Comparison of ENCODE assay signal across 22 cellular contexts in genomic region chr12:90621927-90622326, GRCh38.
DNase-seq lines count a peak whose midpoint lies in the region; ATAC-seq, FAIRE-seq and TF ChIP-seq lines count a peak whose summit lies in the region.
"Had no signal": no experiment of that assay in that cellular context is flagged by ENCODE, and none has a peak within 500 bp of the region (broad histone marks: within the 10 kb centered on the region; RNA-seq: fewer than 3 reads in every experiment).

No MANE protein-coding gene starts in this region.

- no peaks in the 10 kb centered on the region for H3K9me1 ChIP-seq in endothelial cell of umbilical vein (replicated peaks; ENCODE audit: control insufficient read depth, extremely low read depth, insufficient read depth, low read length)

- H3K9me3 ChIP-seq in PC-9 (ENCODE audit: insufficient read depth, low read depth), result 0 out of 2 replicates have a peak, but pooled peaks cover 2% of the 10 kb centered on the region
- H3K9me3 ChIP-seq in endothelial cell of umbilical vein (replicated peaks; ENCODE audit: control insufficient read depth, insufficient read depth, low read length), result no peaks in the 10 kb centered on the region
- no peaks in the 10 kb centered on the region for H3K9me3 ChIP-seq in CD4-positive, alpha-beta T cell (ENCODE audit: control insufficient read depth, low read length)
- H3K9me3 ChIP-seq: esophagus muscularis mucosa, MG63 had no signal

- no peak overlapping the region for H3K4me2 ChIP-seq in PC-9
- H3K4me2 ChIP-seq in endothelial cell of umbilical vein (ENCODE audit: insufficient read depth, low read length), result no peak overlapping the region

- no peaks in the 10 kb centered on the region; the same call in 1 of the 2 replicates for H3K9me2 ChIP-seq in PC-9 (ENCODE audit: insufficient read depth)

- H3K27ac Mint-ChIP-seq in CD4-positive, alpha-beta T cell, result no peak overlapping the region
- H3K27ac Mint-ChIP-seq: activated naive CD8-positive, alpha-beta T cell treated with anti-CD3 and anti-CD28 coated beads, Interleukin-2, amount 50 U/mL, for 24 hours; natural killer cell treated with Interleukin-12 subunit alpha and Interleukin-12 subunit beta and Interleukin-15 and Interleukin-18, amount 100 ng/mL, for 72 hours; T-cell had no signal

- ATAC-seq in CD4-positive, alpha-beta T cell (ENCODE audit: poor library complexity), result no peak
- ATAC-seq: activated naive CD8-positive, alpha-beta T cell treated with anti-CD3 and anti-CD28 coated beads, Interleukin-2, amount 50 U/mL, for 24 hours; natural killer cell treated with Interleukin-12 subunit alpha and Interleukin-12 subunit beta and Interleukin-15 and Interleukin-18, amount 100 ng/mL, for 72 hours; Panc1; T-cell; WTC11 had no signal

- H3K36me3 ChIP-seq in PC-9 (ENCODE audit: low read depth), result no peaks in the 10 kb centered on the region
- H3K36me3 ChIP-seq in endothelial cell of umbilical vein (ENCODE audit: control insufficient read depth in 2 of 2, extremely low read depth in 1 of 2, insufficient read depth in 2 of 2, low read length in 2 of 2), result no peaks in the 10 kb centered on the region
- H3K36me3 ChIP-seq: esophagus muscularis mucosa, MG63 had no signal

- BruUV-seq in PC-9 (replicated peaks; lab: Mats Ljungman, UMichigan), result no TSS peak
- BruUV-seq in endothelial cell of umbilical vein (replicated peaks; lab: Mats Ljungman, UMichigan), result no TSS peak

- dilution Hi-C loops in endothelial cell of umbilical vein (cut with MboI; ENCODE audit: extremely low pct_ligation_motif_present, low sequenced_read_pairs), result no loop called here

- H3K4me1 Mint-ChIP-seq in CD4-positive, alpha-beta T cell (ENCODE audit: low read depth), result no peaks in the 10 kb centered on the region
- H3K4me1 Mint-ChIP-seq: activated naive CD8-positive, alpha-beta T cell treated with anti-CD3 and anti-CD28 coated beads, Interleukin-2, amount 50 U/mL, for 24 hours; T-cell had no signal

- H3K4me1 ChIP-seq in PC-9 (replicated peaks; ENCODE audit: insufficient read depth) (no peaks in the 10 kb centered on the region), endothelial cell of umbilical vein (ENCODE audit: control insufficient read depth, extremely low read depth, insufficient read depth, low read length) (no peaks in the 10 kb centered on the region)

- no peak for FAIRE-seq in endothelial cell of umbilical vein (lab: Jason Lieb, UNC)
- FAIRE-seq: HTR-8/SVneo had no signal

- CTCF ChIA-PET in PC-9 (lab: Charles Lee), result interaction anchor here (0.5 kb wide), 1 partner anchor 59 kb away, joined by 4 read pairs; no protein-coding TSS in a partner anchor
- CTCF ChIA-PET in endothelial cell of umbilical vein (lab: Charles Lee), result interaction anchor here (1.2 kb wide), 1 partner anchor 9 kb away, joined by 3 read pairs; no protein-coding TSS in a partner anchor
- CTCF ChIA-PET in CD4-positive, alpha-beta T cell (lab: Charles Lee), result no interaction called here

- no peak overlapping the region for H3K9ac ChIP-seq in endothelial cell of umbilical vein (replicated peaks; ENCODE audit: extremely low read depth, insufficient read depth, low read length)

- 0 out of 2 replicates have a peak overlapping the region, but pooled peaks have one; percentile 53 for H2AFZ ChIP-seq in PC-9
- H2AFZ ChIP-seq in endothelial cell of umbilical vein (ENCODE audit: low read depth, low read length), result no peak overlapping the region

- intact Hi-C loops in PC-9 (cut with micrococcal nuclease; ENCODE audit: unreplicated experiment) (no loop called here), endothelial cell of umbilical vein (cut with micrococcal nuclease) (no loop called here)
- intact Hi-C loops in CD4-positive, alpha-beta T cell (cut with DNase I, micrococcal nuclease), result no loop called here

- no peaks in the 10 kb centered on the region for H3F3A ChIP-seq in PC-9 (ENCODE audit: insufficient read depth, low read depth)

- no peak overlapping the region for H3K4me3 Mint-ChIP-seq in CD4-positive, alpha-beta T cell
- H3K4me3 Mint-ChIP-seq: activated naive CD8-positive, alpha-beta T cell treated with anti-CD3 and anti-CD28 coated beads, Interleukin-2, amount 50 U/mL, for 24 hours; natural killer cell treated with Interleukin-12 subunit alpha and Interleukin-12 subunit beta and Interleukin-15 and Interleukin-18, amount 100 ng/mL, for 72 hours; T-cell; WTC11 had no signal

- H3K27me3 ChIP-seq in PC-9 (ENCODE audit: insufficient read depth, low read depth) (no peaks in the 10 kb centered on the region), endothelial cell of umbilical vein (ENCODE audit: control insufficient read depth in 2 of 2, insufficient read depth in 2 of 2, low read length in 2 of 2) (no peaks in the 10 kb centered on the region)
- H3K27me3 ChIP-seq in CD4-positive, alpha-beta T cell (ENCODE audit: control insufficient read depth, insufficient read depth, low read length), result no peaks in the 10 kb centered on the region
- H3K27me3 ChIP-seq: esophagus muscularis mucosa, MG63 had no signal

- no peaks in the 10 kb centered on the region for H3K9me3 Mint-ChIP-seq in CD4-positive, alpha-beta T cell
- H3K9me3 Mint-ChIP-seq: activated naive CD8-positive, alpha-beta T cell treated with anti-CD3 and anti-CD28 coated beads, Interleukin-2, amount 50 U/mL, for 24 hours; WTC11 had no signal

- DNase-seq in GM04503 (ENCODE audit: low read depth) (peak; percentile 6), PC-9 (no peak), endothelial cell of umbilical vein (ENCODE audit: low read depth, low spot score) (peak; percentile 21), renal cortical epithelial cell (ENCODE audit: low read depth) (peak; percentile 55), iPS-NIHi11 (ENCODE audit: low spot score) (no peak), KG1 (lab: John Stamatoyannopoulos, UW) (no peak)
- no peak for DNase-seq in stimulated activated CD4-positive, alpha-beta T cell treated with anti-CD3 and anti-CD28 coated beads, Interleukin-15, amount 100 ng/mL, for 24 hours
- no peak for DNase-seq in CD4-positive, alpha-beta T cell
- DNase-seq: activated naive CD8-positive, alpha-beta T cell treated with anti-CD3 and anti-CD28 coated beads, Interleukin-2, amount 50 U/mL, for 24 hours; C1 segment of cervical spinal cord; cortex of kidney; DND-41; NCI-H2029 treated with DMSO at 0.1 percent for 48 hours; NCI-H524 treated with DMSO at 0.1 percent for 48 hours; T-cell had no signal

- H3K27ac ChIP-seq in PC-9, result no peak overlapping the region
- no peak overlapping the region for H3K27ac ChIP-seq in endothelial cell of umbilical vein (ENCODE audit: insufficient read depth, low read depth, low read length)
- H3K27ac ChIP-seq in CD4-positive, alpha-beta T cell (ENCODE audit: low read depth, low read length), result no peak overlapping the region
- H3K27ac ChIP-seq: esophagus muscularis mucosa had no signal

- H3K4me3 ChIP-seq in PC-9 (no peak overlapping the region), endothelial cell of umbilical vein (replicated peaks in 1 of 3; ENCODE audit: insufficient read depth in 1 of 3, low read depth in 1 of 3, low read length in 3 of 3) (no peak overlapping the region)
- H3K4me3 ChIP-seq: esophagus muscularis mucosa, lung, MG63 had no signal

- no peaks in the 10 kb centered on the region for H3K36me3 Mint-ChIP-seq in CD4-positive, alpha-beta T cell (ENCODE audit: low read depth)
- H3K36me3 Mint-ChIP-seq: natural killer cell treated with Interleukin-12 subunit alpha and Interleukin-12 subunit beta and Interleukin-15 and Interleukin-18, amount 100 ng/mL, for 72 hours; T-cell; WTC11 had no signal

- TF ChIP-seq CTCF in PC-9 (conservative IDR thresholded peaks at IDR 0.05) (no peak), endothelial cell of umbilical vein (IDR thresholded peaks at IDR 0.05; ENCODE audit: extremely low read depth in 1 of 2, insufficient read depth in 1 of 2, low read depth in 1 of 2, low read length in 2 of 2) (no peak)
- no peak for TF ChIP-seq CTCF in CD4-positive, alpha-beta T cell (IDR thresholded peaks at IDR 0.05)

- H4K20me1 ChIP-seq in PC-9 (ENCODE audit: insufficient read depth), result no peaks in the 10 kb centered on the region
- H4K20me1 ChIP-seq in endothelial cell of umbilical vein (replicated peaks; ENCODE audit: control insufficient read depth, extremely low read depth, insufficient read depth, low read length), result no peaks in the 10 kb centered on the region

- POLR2A ChIA-PET in PC-9 (lab: Charles Lee; ENCODE audit: unreplicated experiment), result no interaction called here
- POLR2A ChIA-PET in endothelial cell of umbilical vein (lab: Charles Lee), result no interaction called here
- POLR2A ChIA-PET in CD4-positive, alpha-beta T cell (lab: Charles Lee), result no interaction called here

- no peaks in the 10 kb centered on the region for H3K27me3 Mint-ChIP-seq in CD4-positive, alpha-beta T cell
- H3K27me3 Mint-ChIP-seq: activated naive CD8-positive, alpha-beta T cell treated with anti-CD3 and anti-CD28 coated beads, Interleukin-2, amount 50 U/mL, for 24 hours; natural killer cell treated with Interleukin-12 subunit alpha and Interleukin-12 subunit beta and Interleukin-15 and Interleukin-18, amount 100 ng/mL, for 72 hours; T-cell had no signal

- H3K79me2 ChIP-seq in PC-9 (ENCODE audit: low read depth) (no peaks in the 10 kb centered on the region), endothelial cell of umbilical vein (ENCODE audit: control insufficient read depth, insufficient read depth, low read length) (no peaks in the 10 kb centered on the region)

- TF ChIP-seq POLR2A in endothelial cell of umbilical vein (IDR thresholded peaks at IDR 0.05; ENCODE audit: low read depth, low read length), result no peak

TF ChIP-seq in endothelial cell of umbilical vein, 7 proteins besides CTCF, POLR2A, EP300 and RAD21:
- TF ChIP-seq POLR2AphosphoS5 (IDR thresholded peaks at IDR 0.05; ENCODE audit: insufficient read depth, low read depth, low read length) (no peak), FOS (IDR thresholded peaks at IDR 0.05; ENCODE audit: borderline replicate concordance, insufficient read depth, low read length) (peak; percentile 34), MAX (IDR thresholded peaks at IDR 0.05; ENCODE audit: insufficient read depth, insufficient read length) (no peak)

Comparison
In these comparisons a context has a peak if more than half of its experiments do, and no peak if none do; other contexts are left out.
1. DNase-seq: peak in GM04503 (single experiment), endothelial cell of umbilical vein (single experiment) and renal cortical epithelial cell (single experiment); none in PC-9 (0 of 2), stimulated activated CD4-positive, alpha-beta T cell treated with anti-CD3 and anti-CD28 coated beads, Interleukin-15, amount 100 ng/mL, for 24 hours (single experiment), iPS-NIHi11 (single experiment), CD4-positive, alpha-beta T cell (0 of 10) and KG1 (single experiment).